In the genomic region with DNA sequence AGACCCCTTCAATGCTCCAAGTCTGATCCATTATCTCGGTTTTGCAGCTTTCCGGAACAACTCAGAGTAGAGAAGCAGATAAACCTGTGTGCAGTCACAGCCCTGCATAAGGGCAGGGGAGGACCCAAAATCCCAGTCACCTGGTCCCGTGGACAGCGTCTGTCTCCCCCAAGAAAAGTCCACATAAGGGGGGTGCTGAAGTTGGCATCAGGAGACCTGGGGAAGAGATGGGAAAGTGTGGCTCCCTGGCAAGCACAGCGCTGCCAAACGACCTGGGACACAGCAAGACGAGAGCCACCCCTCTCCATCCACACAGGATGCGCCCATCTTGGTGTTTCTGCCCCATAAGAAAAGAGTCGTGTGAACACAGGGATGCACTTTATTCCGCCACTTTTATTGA, we compare ENCODE assay signal across 23 cellular contexts.
"Had no signal": no experiment of that assay in that cellular context is flagged by ENCODE, and none has a peak within 500 bp of the region (broad histone marks: within the 10 kb centered on the region; RNA-seq: fewer than 3 reads in every experiment).

No MANE protein-coding gene starts in this region.

- H3K4me3 Mint-ChIP-seq: immature natural killer cell; naive thymus-derived CD4-positive, alpha-beta T cell; natural killer cell treated with Interleukin-12 subunit alpha and Interleukin-12 subunit beta and Interleukin-15 and Interleukin-18, amount 100 ng/mL, for 72 hours; stimulated activated effector memory CD8-positive, alpha-beta T cell treated with anti-CD3 and anti-CD28 coated beads, Interleukin-12 subunit alpha, Interleukin-12 subunit beta, amount 100 ng/mL, for 72 hours; stimulated activated naive CD8-positive, alpha-beta T cell treated with anti-CD3 and anti-CD28 coated beads, Interleukin-15, Interleukin-2, amounts not matched to agents 100 ng/mL and 50 ng/mL, for 24 hours had no signal

- FAIRE-seq: islet of Langerhans had no signal

- H3K9me3 ChIP-seq: mucosa of descending colon, ovary, prostate gland, transverse colon, upper lobe of left lung, vagina had no signal

- ATAC-seq: left ventricle myocardium superior; mucosa of descending colon; naive thymus-derived CD4-positive, alpha-beta T cell; natural killer cell treated with Interleukin-12 subunit alpha and Interleukin-12 subunit beta and Interleukin-15 and Interleukin-18, amount 100 ng/mL, for 72 hours; right cardiac atrium; sciatic nerve; stimulated activated effector memory CD8-positive, alpha-beta T cell treated with anti-CD3 and anti-CD28 coated beads, Interleukin-12 subunit alpha, Interleukin-12 subunit beta, amount 100 ng/mL, for 72 hours had no signal

- H3K27me3 Mint-ChIP-seq: naive thymus-derived CD4-positive, alpha-beta T cell; natural killer cell treated with Interleukin-12 subunit alpha and Interleukin-12 subunit beta and Interleukin-15 and Interleukin-18, amount 100 ng/mL, for 72 hours; stimulated activated naive CD8-positive, alpha-beta T cell treated with anti-CD3 and anti-CD28 coated beads, Interleukin-15, Interleukin-2, amounts not matched to agents 100 ng/mL and 50 ng/mL, for 24 hours had no signal

- H3K36me3 Mint-ChIP-seq: immature natural killer cell; natural killer cell treated with Interleukin-12 subunit alpha and Interleukin-12 subunit beta and Interleukin-15 and Interleukin-18, amount 100 ng/mL, for 72 hours had no signal

- H3K4me1 ChIP-seq: upper lobe of left lung, vagina had no signal

- H3K4me1 Mint-ChIP-seq: immature natural killer cell; naive thymus-derived CD4-positive, alpha-beta T cell; stimulated activated effector memory CD8-positive, alpha-beta T cell treated with anti-CD3 and anti-CD28 coated beads, Interleukin-12 subunit alpha, Interleukin-12 subunit beta, amount 100 ng/mL, for 72 hours had no signal

- H3K27ac Mint-ChIP-seq: immature natural killer cell; naive thymus-derived CD4-positive, alpha-beta T cell; natural killer cell treated with Interleukin-12 subunit alpha and Interleukin-12 subunit beta and Interleukin-15 and Interleukin-18, amount 100 ng/mL, for 72 hours; stimulated activated effector memory CD8-positive, alpha-beta T cell treated with anti-CD3 and anti-CD28 coated beads, Interleukin-12 subunit alpha, Interleukin-12 subunit beta, amount 100 ng/mL, for 72 hours; stimulated activated naive CD8-positive, alpha-beta T cell treated with anti-CD3 and anti-CD28 coated beads, Interleukin-15, Interleukin-2, amounts not matched to agents 100 ng/mL and 50 ng/mL, for 24 hours had no signal

- DNase-seq: hypothalamus; immature natural killer cell; left ventricle myocardium superior; midbrain; naive thymus-derived CD4-positive, alpha-beta T cell; ovary; retina; stimulated activated CD4-positive, alpha-beta T cell treated with anti-CD3 and anti-CD28 coated beads, Interleukin-4, amount 100 ng/mL, for 24 hours; stimulated activated naive CD4-positive, alpha-beta T cell; substantia nigra; transverse colon; upper lobe of left lung had no signal

- H3K27ac ChIP-seq: ovary, prostate gland, skin epidermis, transverse colon, upper lobe of left lung, vagina had no signal

- H3K36me3 ChIP-seq: ovary had no signal

- H3K27me3 ChIP-seq: ovary, transverse colon, upper lobe of left lung, vagina had no signal

- H3K9me3 Mint-ChIP-seq: immature natural killer cell; naive thymus-derived CD4-positive, alpha-beta T cell; natural killer cell treated with Interleukin-12 subunit alpha and Interleukin-12 subunit beta and Interleukin-15 and Interleukin-18, amount 100 ng/mL, for 72 hours; stimulated activated effector memory CD8-positive, alpha-beta T cell treated with anti-CD3 and anti-CD28 coated beads, Interleukin-12 subunit alpha, Interleukin-12 subunit beta, amount 100 ng/mL, for 72 hours; stimulated activated naive CD8-positive, alpha-beta T cell treated with anti-CD3 and anti-CD28 coated beads, Interleukin-15, Interleukin-2, amounts not matched to agents 100 ng/mL and 50 ng/mL, for 24 hours had no signal

- H3K4me3 ChIP-seq: lung, mucosa of descending colon, ovary, prostate gland, skin epidermis, transverse colon, upper lobe of left lung, vagina had no signal
